In genomic region chr18:74571895-74572680, GRCh38 we compare ENCODE assay signal across 18 cellular contexts. TPM values are rescaled to one million over a fixed set of nuclear protein-coding genes. Genes with fewer than 3 reads are reported as not detected.
DNase-seq lines count a peak whose midpoint lies in the region; ATAC-seq and TF ChIP-seq lines count a peak whose summit lies in the region.
"Had no signal": no experiment of that assay in that cellular context is flagged by ENCODE, and none has a peak within 500 bp of the region (broad histone marks: within the 10 kb centered on the region; RNA-seq: fewer than 3 reads in every experiment).

No MANE protein-coding gene starts in this region.

- POLR2A ChIA-PET in CD8-positive, alpha-beta memory T cell (lab: Charles Lee), result no interaction called here

- H3K4me3 ChIP-seq in right atrium auricular region, result no peak overlapping the region
- H3K4me3 ChIP-seq in CD8-positive, alpha-beta memory T cell (ENCODE audit: low read length), result no peak overlapping the region
- H3K4me3 ChIP-seq: A549 had no signal

- CTCF ChIA-PET in CD8-positive, alpha-beta memory T cell (lab: Charles Lee), result interaction anchor here (2.7 kb wide), 1 partner anchor 20 kb away, joined by 6 read pairs; no protein-coding TSS in a partner anchor

- peak overlapping the region; percentile 46 for H3K27ac Mint-ChIP-seq in type B pancreatic cell
- no peak overlapping the region for H3K27ac Mint-ChIP-seq in CD8-positive, alpha-beta memory T cell
- H3K27ac Mint-ChIP-seq: H9 had no signal

- H3K27me3 Mint-ChIP-seq in type B pancreatic cell, result peaks cover 28% of the 10 kb centered on the region
- H3K27me3 Mint-ChIP-seq in CD8-positive, alpha-beta memory T cell, result peaks cover 14 to 28% of the 10 kb centered on the region in 2 donors

- H3K4me3 Mint-ChIP-seq in type B pancreatic cell, result no peak overlapping the region
- H3K4me3 Mint-ChIP-seq in CD8-positive, alpha-beta memory T cell, result no peak overlapping the region
- H3K4me3 Mint-ChIP-seq: CD4-positive, alpha-beta memory T cell; H9 had no signal

- H3K9me3 ChIP-seq in right atrium auricular region, result no peaks in the 10 kb centered on the region
- no peaks in the 10 kb centered on the region for H3K9me3 ChIP-seq in CD8-positive, alpha-beta memory T cell (ENCODE audit: low read length)
- H3K9me3 ChIP-seq: A549, BE2C had no signal

- TF ChIP-seq CTCF in right atrium auricular region (IDR thresholded peaks at IDR 0.05) (no peak), type B pancreatic cell (conservative IDR thresholded peaks at IDR 0.05) (no peak)

- no peaks in the 10 kb centered on the region for H3K4me1 Mint-ChIP-seq in type B pancreatic cell (ENCODE audit: unreplicated experiment)
- H3K4me1 Mint-ChIP-seq in CD8-positive, alpha-beta memory T cell, result no peaks in the 10 kb centered on the region

- peak overlapping the region; percentile 19 to 43 for H3K27ac ChIP-seq in right atrium auricular region
- H3K27ac ChIP-seq in CD8-positive, alpha-beta memory T cell (ENCODE audit: low read depth, low read length), result no peak overlapping the region
- H3K27ac ChIP-seq: A549, C4-2B had no signal

- no peaks in the 10 kb centered on the region for H3K36me3 ChIP-seq in right atrium auricular region
- H3K36me3 ChIP-seq in CD8-positive, alpha-beta memory T cell (ENCODE audit: insufficient read depth, low read length), result no peaks in the 10 kb centered on the region
- H3K36me3 ChIP-seq: BE2C had no signal

- peaks cover 4% of the 10 kb centered on the region for H3K36me3 Mint-ChIP-seq in type B pancreatic cell
- no peaks in the 10 kb centered on the region for H3K36me3 Mint-ChIP-seq in CD8-positive, alpha-beta memory T cell
- H3K36me3 Mint-ChIP-seq: CD4-positive, alpha-beta memory T cell had no signal

- H3K27me3 ChIP-seq in right atrium auricular region, result no peaks in the 10 kb centered on the region
- H3K27me3 ChIP-seq in CD8-positive, alpha-beta memory T cell (ENCODE audit: insufficient read depth, low read length, poor library complexity, severe bottlenecking), result no peaks in the 10 kb centered on the region
- H3K27me3 ChIP-seq: BE2C had no signal

- ATAC-seq in HG03175 (IDR thresholded peaks at IDR 0.05; ENCODE audit: unreplicated experiment) (peak; percentile 62), Right ventricle myocardium superior (ENCODE audit: poor library complexity) (peak; percentile 67), GM18511 (IDR thresholded peaks at IDR 0.05; ENCODE audit: unreplicated experiment) (no peak)
- ATAC-seq: A549, HepG2 had no signal

- peaks cover 0 to 20% of the 10 kb centered on the region in 2 donors for H3K4me1 ChIP-seq in right atrium auricular region
- H3K4me1 ChIP-seq in CD8-positive, alpha-beta memory T cell (ENCODE audit: insufficient read depth, low read length), result no peaks in the 10 kb centered on the region
- H3K4me1 ChIP-seq: A549, BE2C had no signal

- intact Hi-C loops in Right ventricle myocardium superior (cut with DNase I), result no loop called here

- peaks cover 3% of the 10 kb centered on the region for H3K9me3 Mint-ChIP-seq in type B pancreatic cell
- H3K9me3 Mint-ChIP-seq in CD8-positive, alpha-beta memory T cell, result no peaks in the 10 kb centered on the region

- no peak for DNase-seq in Right ventricle myocardium superior
- peak; percentile 61 for DNase-seq in right atrium auricular region (ENCODE audit: low spot score)
- no peak for DNase-seq in type B pancreatic cell (ENCODE audit: extremely low spot score, unreplicated experiment)
- DNase-seq in CD8-positive, alpha-beta memory T cell, result no peak
- no peak for DNase-seq in GDM1 (lab: John Stamatoyannopoulos, UW)
- DNase-seq: BE2C; CD4-positive, alpha-beta memory T cell; COR-L47; DND-41; GF-D8; GOT3; H9 had no signal

RNA-seq across cellular contexts. Expression of gene ZNF407, which starts 25.6 kb away (rescaled TPM):
- 9.6 TPM for total RNA-seq in Right ventricle myocardium superior
- 1 to 10 TPM; 7.8 to 8.7 TPM for total RNA-seq in right atrium auricular region
- 11.3 and 14.7 TPM in 2 replicates for total RNA-seq in type B pancreatic cell (ENCODE audit: low replicate concordance)
- 10 to 100 TPM; 14.9 to 15.5 TPM for total RNA-seq in CD8-positive, alpha-beta memory T cell
- 4.1 TPM for polyA plus RNA-seq in CD8-positive, alpha-beta memory T cell

RNA-seq across cellular contexts. Expression of gene CNDP1, which starts 37.8 kb away (rescaled TPM):
- total RNA-seq in Right ventricle myocardium superior, result not detected
- total RNA-seq in right atrium auricular region, result not detected
- 0.48 and 0.67 TPM in 2 replicates for total RNA-seq in type B pancreatic cell (ENCODE audit: low replicate concordance)
- total RNA-seq in CD8-positive, alpha-beta memory T cell, result under 1 TPM in 1 of 2 experiments, not detected in 1; 0.09 TPM
- polyA plus RNA-seq in CD8-positive, alpha-beta memory T cell, result not detected
- total RNA-seq: CD4-positive, alpha-beta memory T cell; H9; HepG2 had no signal
- polyA plus RNA-seq: AG04450; CD4-positive, alpha-beta memory T cell had no signal
